Comparison of ENCODE assay signal across 8 cellular contexts in the genomic region with DNA sequence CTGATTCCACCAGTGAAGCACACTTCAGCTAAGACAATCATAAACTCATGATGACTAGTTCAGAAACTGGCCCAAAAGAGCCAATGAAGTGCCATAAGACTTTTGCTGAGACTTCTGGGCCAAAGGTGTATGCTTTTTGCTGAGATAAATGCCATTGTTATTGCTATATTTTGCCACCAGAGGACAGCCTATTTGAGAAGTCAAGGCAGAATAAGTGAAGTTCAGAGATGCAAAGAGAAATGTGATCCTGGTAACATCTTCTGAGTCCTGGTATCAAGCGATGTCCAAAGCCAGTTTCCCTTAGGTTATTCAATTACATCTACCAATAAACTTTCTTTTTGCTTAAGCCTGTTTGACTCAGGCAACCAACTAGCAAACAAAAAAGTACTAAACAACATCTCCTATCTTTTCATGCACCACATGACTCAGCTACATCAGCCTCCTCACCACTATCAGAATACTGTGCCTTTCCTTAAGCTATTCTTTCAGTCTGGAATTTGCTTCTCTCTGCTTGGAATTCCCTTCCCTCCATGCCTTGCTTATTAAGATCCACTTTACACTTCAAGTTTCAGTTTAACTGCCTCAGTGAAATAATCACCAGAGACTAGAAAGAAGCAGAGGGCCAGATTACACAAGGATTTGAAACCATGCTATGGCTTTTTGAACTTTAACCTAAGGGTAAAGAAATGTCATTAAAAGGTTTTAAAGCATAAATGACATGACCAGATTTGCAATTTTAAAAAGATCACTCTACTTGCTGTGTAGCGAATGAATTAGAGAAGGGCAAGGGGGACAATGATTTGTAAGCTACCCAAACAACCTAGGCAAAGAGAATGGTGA. TPM values are rescaled to one million over a fixed set of nuclear protein-coding genes. Genes with fewer than 3 reads are reported as not detected.
A peak's percentile ranks its signal among the peaks of the same experiment; 100 is the strongest.
DNase-seq lines count a peak whose midpoint lies in the region; ATAC-seq and TF ChIP-seq lines count a peak whose summit lies in the region.

No MANE protein-coding gene starts in this region.

- in situ Hi-C loops in GM13977 (cut with MboI; ENCODE audit: low pct_unique_long_range_greater_than_20kb, low sequenced_read_pairs, unreplicated experiment), result no loop called here

- peaks cover 26% of the 10 kb centered on the region for H3K4me1 Mint-ChIP-seq in T-helper 17 cell
- no peaks in the 10 kb centered on the region for H3K4me1 Mint-ChIP-seq in activated naive CD4-positive, alpha-beta T cell treated with anti-CD3 and anti-CD28 coated beads, Interleukin-2, amount 10 ng/mL, durations not matched to agents 7 days and 5 days

- peak; percentile 79 for ATAC-seq in T-helper 17 cell
- peak; percentile 46 for ATAC-seq in left colon
- ATAC-seq in HG03039 (IDR thresholded peaks at IDR 0.05; ENCODE audit: unreplicated experiment), result no peak
- no peak for ATAC-seq in GM19395 (IDR thresholded peaks at IDR 0.05; ENCODE audit: unreplicated experiment)

- no peaks in the 10 kb centered on the region for H3K27me3 Mint-ChIP-seq in T-helper 17 cell
- H3K27me3 Mint-ChIP-seq in activated naive CD4-positive, alpha-beta T cell treated with anti-CD3 and anti-CD28 coated beads, Interleukin-2, amount 10 ng/mL, durations not matched to agents 7 days and 5 days, result no peaks in the 10 kb centered on the region

- no peak overlapping the region for H3K4me3 Mint-ChIP-seq in T-helper 17 cell
- H3K4me3 Mint-ChIP-seq in activated naive CD4-positive, alpha-beta T cell treated with anti-CD3 and anti-CD28 coated beads, Interleukin-2, amount 10 ng/mL, durations not matched to agents 7 days and 5 days, result no peak overlapping the region

- no peak overlapping the region for H3K27ac Mint-ChIP-seq in T-helper 17 cell
- no peak overlapping the region for H3K27ac Mint-ChIP-seq in activated naive CD4-positive, alpha-beta T cell treated with anti-CD3 and anti-CD28 coated beads, Interleukin-2, amount 10 ng/mL, durations not matched to agents 7 days and 5 days

- DNase-seq in AG20443 (ENCODE audit: low spot score) (peak; percentile 20), GM13977 (ENCODE audit: low spot score) (no peak), T-helper 17 cell (no peak), left colon (no peak)
- DNase-seq in activated naive CD4-positive, alpha-beta T cell treated with anti-CD3 and anti-CD28 coated beads, Interleukin-2, amount 10 ng/mL, durations not matched to agents 7 days and 5 days, result no peak
- DNase-seq in activated naive CD4-positive, alpha-beta T cell treated with Interleukin-2 at 50 U/mL for 16 hours, result no peak

- CTCF ChIA-PET in activated naive CD4-positive, alpha-beta T cell treated with anti-CD3 and anti-CD28 coated beads, Interleukin-2, amount 10 ng/mL, durations not matched to agents 7 days and 5 days (lab: Charles Lee), result interaction anchor here (0.7 to 2.8 kb wide), 4 partner anchors 8 to 26 kb away, joined by 3 to 12 read pairs (median 4); no protein-coding TSS in a partner anchor

- intact Hi-C loops in left colon (cut with DNase I, micrococcal nuclease), result no loop called here

- peaks cover 11% of the 10 kb centered on the region for H3K9me3 Mint-ChIP-seq in activated naive CD4-positive, alpha-beta T cell treated with anti-CD3 and anti-CD28 coated beads, Interleukin-2, amount 10 ng/mL, durations not matched to agents 7 days and 5 days

- no peaks in the 10 kb centered on the region for H3K9me3 ChIP-seq in T-helper 17 cell (ENCODE audit: control insufficient read depth, low read length, poor library complexity, severe bottlenecking)

- peak; percentile 40 for TF ChIP-seq CTCF in GM13977 (IDR thresholded peaks at IDR 0.05; ENCODE audit: extremely low read depth, insufficient read depth, missing control alignments)

- no peaks in the 10 kb centered on the region for H3K36me3 Mint-ChIP-seq in T-helper 17 cell (ENCODE audit: low read depth)
- peaks cover 6% of the 10 kb centered on the region for H3K36me3 Mint-ChIP-seq in activated naive CD4-positive, alpha-beta T cell treated with anti-CD3 and anti-CD28 coated beads, Interleukin-2, amount 10 ng/mL, durations not matched to agents 7 days and 5 days

RNA-seq across cellular contexts. Expression of gene CRY1, which starts 14.0 kb away (rescaled TPM):
- total RNA-seq in T-helper 17 cell, result 100 to 1,000 TPM; 108 to 109 TPM
- total RNA-seq in left colon, result 10 to 100 TPM; 11.6 to 12.2 TPM

Comparison
In these comparisons a context has a peak if more than half of its experiments do, and no peak if none do; other contexts are left out.
1. ATAC-seq: peak in T-helper 17 cell (single experiment) and left colon (single experiment); none in HG03039 (single experiment) and GM19395 (single experiment).
2. RNA of gene CRY1, which starts 14.0 kb away (total RNA-seq): 108 to 109 TPM in T-helper 17 cell; 11.6 to 12.2 TPM in left colon; every median in the first group is over 4 times any median in the second.